Comparison of ENCODE assay signal across 7 cellular contexts in the genomic region with DNA sequence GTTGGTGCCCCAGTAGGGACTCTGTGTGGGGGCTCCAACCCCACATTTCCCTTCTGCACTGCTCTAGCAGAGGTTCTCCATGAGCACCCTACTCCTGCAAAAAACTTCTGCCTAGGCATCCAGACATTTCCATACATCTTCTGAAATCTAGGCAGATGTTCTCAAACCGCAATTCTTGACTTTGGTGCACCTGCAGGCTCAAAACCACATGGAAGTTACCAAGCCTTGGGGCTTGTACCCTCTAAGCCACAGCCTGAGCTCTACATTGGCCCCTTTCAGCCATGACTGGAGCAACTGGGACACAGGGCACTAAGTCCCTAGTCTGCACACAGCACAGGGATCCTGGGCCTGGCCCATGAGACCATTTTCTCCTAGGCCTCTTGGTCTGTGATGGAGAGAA.
"Had no signal": no experiment of that assay in that cellular context is flagged by ENCODE, and none has a peak within 500 bp of the region (broad histone marks: within the 10 kb centered on the region; RNA-seq: fewer than 3 reads in every experiment).

No MANE protein-coding gene starts in this region.

- ATAC-seq: HepG2, K562 had no signal

- H3K27ac ChIP-seq: HL-60, KMS-11 had no signal

- DNase-seq: IMR-90, KBM-7, KG1 had no signal

- H3K9ac ChIP-seq: KMS-11 had no signal

- H3K4me2 ChIP-seq: KMS-11 had no signal

- H3K4me3 ChIP-seq: K562 had no signal
